ENCODE assay signal across 1 cellular context in genomic region chr19:662207-662961, GRCh38.
TF ChIP-seq lines count a peak whose summit lies in the region.

No MANE protein-coding gene starts in this region.

TF ChIP-seq in K562, 482 proteins besides CTCF, POLR2A, EP300 and RAD21 (continued from another document):
- TF ChIP-seq MGA (IDR thresholded peaks at IDR 0.05), result peak; percentile 84
- no peak for TF ChIP-seq TBL1XR1 (IDR thresholded peaks at IDR 0.05; ENCODE audit: low read length in 2 of 2)
- TF ChIP-seq NFE2 (IDR thresholded peaks at IDR 0.05; ENCODE audit: low read depth), result no peak
- TF ChIP-seq NRF1 (conservative IDR thresholded peaks at IDR 0.05 in 1 of 2, IDR thresholded peaks at IDR 0.05 in 1 of 2), result peak in 1 of 2 experiments; percentile 21; a peak in 1 of 4 replicates
- TF ChIP-seq HLTF (IDR thresholded peaks at IDR 0.05), result no peak
- no peak for TF ChIP-seq SMAD2 (IDR thresholded peaks at IDR 0.05; ENCODE audit: low read depth, low read length)
- TF ChIP-seq HOMEZ (CRISPR knock-in tag; IDR thresholded peaks at IDR 0.05), result no peak
- TF ChIP-seq ZBTB11 (CRISPR knock-in tag; IDR thresholded peaks at IDR 0.05), result peak in 1 of 3 experiments; percentile 4; a peak in 1 of 6 replicates
- TF ChIP-seq ZNF146 (CRISPR knock-in tag; IDR thresholded peaks at IDR 0.05; ENCODE audit: unreplicated experiment), result peak; percentile 11
- no peak for TF ChIP-seq RERE (CRISPR knock-in tag; IDR thresholded peaks at IDR 0.05; ENCODE audit: borderline replicate concordance)
- no peak for TF ChIP-seq SMARCC2 (IDR thresholded peaks at IDR 0.05; ENCODE audit: low read depth)
- TF ChIP-seq E2F6 (IDR thresholded peaks at IDR 0.05; ENCODE audit: borderline replicate concordance in 1 of 2, extremely low read depth in 1 of 2, insufficient read depth in 1 of 2, insufficient read length in 1 of 2, low read depth in 1 of 2, low read length in 1 of 2, poor library complexity in 1 of 2, severe bottlenecking in 1 of 2), result peak; percentile 45 to 71
- peak; percentile 9; the same call in 1 of the 2 replicates for TF ChIP-seq NR3C1 (CRISPR knock-in tag; IDR thresholded peaks at IDR 0.05)
- peak in 1 of 2 experiments; percentile 62; a peak in 1 of 4 replicates for TF ChIP-seq FOXK2 (conservative IDR thresholded peaks at IDR 0.05 in 1 of 2, IDR thresholded peaks at IDR 0.05 in 1 of 2; ENCODE audit: low read depth in 2 of 2)
- TF ChIP-seq NFYB (IDR thresholded peaks at IDR 0.05; ENCODE audit: extremely low read depth, insufficient read length), result no peak
- TF ChIP-seq ZNF316 (IDR thresholded peaks at IDR 0.05), result no peak
